Comparison of ENCODE assay signal across 33 cellular contexts in genomic region chr4:134560728-134561127, GRCh38.
"Had no signal": no experiment of that assay in that cellular context is flagged by ENCODE, and none has a peak within 500 bp of the region (broad histone marks: within the 10 kb centered on the region; RNA-seq: fewer than 3 reads in every experiment).

No MANE protein-coding gene starts in this region.

- H3K9me3 Mint-ChIP-seq: activated CD4-positive, alpha-beta T cell treated with anti-CD3 and anti-CD28 coated beads, Interleukin-2, amount 10 ng/mL, durations not matched to agents 24 days and 14 days; activated naive CD8-positive, alpha-beta T cell treated with anti-CD3 and anti-CD28 coated beads for 36 hours; activated T-helper 1 cell treated with anti-CD3 and anti-CD28 coated beads, Interleukin-12 subunit alpha, Interleukin-12 subunit beta, Interleukin-2, Interleukin-4 antibody, amounts not matched to agents 30 ng/mL and 10 ng/mL and 1 ng/mL, durations not matched to agents 14 hours and 24 hours and 36 hours; activated T-helper 2 cell treated with anti-CD3 and anti-CD28 coated beads, Interferon-gamma antibody, Interleukin-2, Interleukin-4, amounts not matched to agents 10 μg/mL and 5 μg/mL and 100 μg/mL, durations not matched to agents 14 hours and 24 hours and 36 hours; T-helper 2 cell treated with Interferon-gamma antibody and Interleukin-4, amounts not matched to agents 5 μg/mL and 100 μg/mL, for 36 hours had no signal

- H3K27me3 ChIP-seq: adrenal gland, body of pancreas, esophagus muscularis mucosa, foreskin keratinocyte, gastroesophageal sphincter had no signal

- H3K36me3 ChIP-seq: adrenal gland, esophagus muscularis mucosa, gastroesophageal sphincter had no signal

- H3K9me3 ChIP-seq: body of pancreas, esophagus muscularis mucosa, gastroesophageal sphincter had no signal

- H3K27me3 Mint-ChIP-seq: activated CD4-positive, alpha-beta memory T cell treated with anti-CD3 and anti-CD28 coated beads for 36 hours; activated CD4-positive, alpha-beta T cell treated with anti-CD3 and anti-CD28 coated beads for 36 hours; activated CD4-positive, alpha-beta T cell treated with anti-CD3 and anti-CD28 coated beads, Interleukin-2, amount 10 ng/mL, durations not matched to agents 24 days and 14 days; activated CD8-positive, alpha-beta memory T cell treated with anti-CD3 and anti-CD28 coated beads, Interleukin-2, amount 10 ng/mL, durations not matched to agents 7 days and 5 days; activated naive CD4-positive, alpha-beta T cell treated with anti-CD3 and anti-CD28 coated beads, Interleukin-2, amount 50 U/mL, for 24 hours; activated naive CD8-positive, alpha-beta T cell treated with anti-CD3 and anti-CD28 coated beads for 36 hours; activated naive CD8-positive, alpha-beta T cell treated with anti-CD3 and anti-CD28 coated beads, Interleukin-2, amount 50 U/mL, for 24 hours; effector memory CD8-positive, alpha-beta T cell; T-helper 17 cell had no signal

- H3K4me3 Mint-ChIP-seq: activated CD4-positive, alpha-beta memory T cell treated with anti-CD3 and anti-CD28 coated beads for 36 hours; activated CD4-positive, alpha-beta T cell treated with anti-CD3 and anti-CD28 coated beads for 36 hours; activated CD4-positive, alpha-beta T cell treated with anti-CD3 and anti-CD28 coated beads, Interleukin-2, amount 10 ng/mL, durations not matched to agents 24 days and 14 days; activated CD8-positive, alpha-beta memory T cell treated with anti-CD3 and anti-CD28 coated beads, Interleukin-2, amount 10 ng/mL, durations not matched to agents 7 days and 5 days; activated CD8-positive, alpha-beta T cell treated with anti-CD3 and anti-CD28 coated beads, Interleukin-2, amount 10 ng/mL, durations not matched to agents 7 days and 5 days; activated naive CD4-positive, alpha-beta T cell treated with anti-CD3 and anti-CD28 coated beads for 36 hours; activated naive CD4-positive, alpha-beta T cell treated with anti-CD3 and anti-CD28 coated beads, Interleukin-2, amount 50 U/mL, for 24 hours; activated naive CD8-positive, alpha-beta T cell treated with anti-CD3 and anti-CD28 coated beads for 36 hours; activated naive CD8-positive, alpha-beta T cell treated with anti-CD3 and anti-CD28 coated beads, Interleukin-2, amount 50 U/mL, for 24 hours; activated T-helper 1 cell treated with anti-CD3 and anti-CD28 coated beads, Interleukin-12 subunit alpha, Interleukin-12 subunit beta, Interleukin-2, Interleukin-4 antibody, amounts not matched to agents 30 ng/mL and 10 ng/mL and 1 ng/mL, durations not matched to agents 14 hours and 24 hours and 36 hours; effector memory CD8-positive, alpha-beta T cell; T-helper 17 cell; T-helper 2 cell treated with Interferon-gamma antibody and Interleukin-4, amounts not matched to agents 5 μg/mL and 100 μg/mL, for 36 hours had no signal

- H3K4me1 Mint-ChIP-seq: activated CD4-positive, alpha-beta T cell treated with anti-CD3 and anti-CD28 coated beads for 36 hours; activated CD4-positive, alpha-beta T cell treated with anti-CD3 and anti-CD28 coated beads, Interleukin-2, amount 10 ng/mL, durations not matched to agents 24 days and 14 days; activated CD8-positive, alpha-beta memory T cell treated with anti-CD3 and anti-CD28 coated beads, Interleukin-2, amount 10 ng/mL, durations not matched to agents 7 days and 5 days; activated naive CD4-positive, alpha-beta T cell treated with anti-CD3 and anti-CD28 coated beads, Interleukin-2, amount 50 U/mL, for 24 hours; activated naive CD8-positive, alpha-beta T cell treated with anti-CD3 and anti-CD28 coated beads for 36 hours; activated naive CD8-positive, alpha-beta T cell treated with anti-CD3 and anti-CD28 coated beads, Interleukin-2, amount 50 U/mL, for 24 hours; T-helper 17 cell had no signal

- H3K27ac ChIP-seq: adrenal gland, body of pancreas, esophagus muscularis mucosa, foreskin keratinocyte, gastroesophageal sphincter had no signal

- H3K27ac Mint-ChIP-seq: activated CD4-positive, alpha-beta memory T cell treated with anti-CD3 and anti-CD28 coated beads for 36 hours; activated CD4-positive, alpha-beta T cell treated with anti-CD3 and anti-CD28 coated beads for 36 hours; activated CD4-positive, alpha-beta T cell treated with anti-CD3 and anti-CD28 coated beads, Interleukin-2, amount 10 ng/mL, durations not matched to agents 24 days and 14 days; activated CD8-positive, alpha-beta memory T cell treated with anti-CD3 and anti-CD28 coated beads, Interleukin-2, amount 10 ng/mL, durations not matched to agents 7 days and 5 days; activated CD8-positive, alpha-beta T cell treated with anti-CD3 and anti-CD28 coated beads, Interleukin-2, amount 10 ng/mL, durations not matched to agents 7 days and 5 days; activated naive CD4-positive, alpha-beta T cell treated with anti-CD3 and anti-CD28 coated beads for 36 hours; activated naive CD4-positive, alpha-beta T cell treated with anti-CD3 and anti-CD28 coated beads, Interleukin-2, amount 50 U/mL, for 24 hours; activated naive CD8-positive, alpha-beta T cell treated with anti-CD3 and anti-CD28 coated beads for 36 hours; activated naive CD8-positive, alpha-beta T cell treated with anti-CD3 and anti-CD28 coated beads, Interleukin-2, amount 50 U/mL, for 24 hours; activated T-helper 1 cell treated with anti-CD3 and anti-CD28 coated beads, Interleukin-12 subunit alpha, Interleukin-12 subunit beta, Interleukin-2, Interleukin-4 antibody, amounts not matched to agents 30 ng/mL and 10 ng/mL and 1 ng/mL, durations not matched to agents 14 hours and 24 hours and 36 hours; activated T-helper 2 cell treated with anti-CD3 and anti-CD28 coated beads, Interferon-gamma antibody, Interleukin-2, Interleukin-4, amounts not matched to agents 10 μg/mL and 5 μg/mL and 100 μg/mL, durations not matched to agents 14 hours and 24 hours and 36 hours; effector memory CD8-positive, alpha-beta T cell; T-helper 17 cell; T-helper 2 cell treated with Interferon-gamma antibody and Interleukin-4, amounts not matched to agents 5 μg/mL and 100 μg/mL, for 36 hours had no signal

- DNase-seq: activated CD4-positive, alpha-beta memory T cell treated with anti-CD3 and anti-CD28 coated beads for 36 hours; activated CD4-positive, alpha-beta T cell treated with anti-CD3 and anti-CD28 coated beads for 36 hours; activated CD4-positive, alpha-beta T cell treated with anti-CD3 and anti-CD28 coated beads, Interleukin-2, amount 10 ng/mL, durations not matched to agents 24 days and 14 days; activated CD4-positive, CD25-positive, alpha-beta regulatory T cell; activated CD4-positive, CD25-positive, alpha-beta regulatory T cell treated with anti-CD3 and anti-CD28 coated beads, Interleukin-2, amount 50 U/mL, for 72 hours; activated CD8-positive, alpha-beta memory T cell treated with anti-CD3 and anti-CD28 coated beads, Interleukin-2, amount 10 ng/mL, durations not matched to agents 7 days and 5 days; activated CD8-positive, alpha-beta memory T cell treated with anti-CD3 and anti-CD28 coated beads, Interleukin-2, amount 50 U/mL, for 4 hours; activated CD8-positive, alpha-beta T cell treated with anti-CD3 and anti-CD28 coated beads, Interleukin-2, amount 10 ng/mL, durations not matched to agents 7 days and 5 days; activated effector memory CD4-positive, alpha-beta T cell treated with anti-CD3 and anti-CD28 coated beads, Interleukin-2, amount 50 U/mL, for 16 hours; activated naive CD4-positive, alpha-beta T cell treated with anti-CD3 and anti-CD28 coated beads for 36 hours; activated naive CD8-positive, alpha-beta T cell treated with anti-CD3 and anti-CD28 coated beads for 36 hours; activated naive CD8-positive, alpha-beta T cell treated with anti-CD3 and anti-CD28 coated beads, Interleukin-2, amount 50 U/mL, for 24 hours; activated T-cell treated with anti-CD3 and anti-CD28 coated beads, Interleukin-2, amount 50 U/mL, for 1 hour; activated T-cell treated with anti-CD3 and anti-CD28 coated beads, Interleukin-2, amount 50 U/mL, for 48 hours; adrenal gland; amygdala; aorta; body of pancreas; cortex of kidney; dermis blood vessel endothelial cell; effector CD4-positive, alpha-beta T cell; effector memory CD8-positive, alpha-beta T cell; erythroblast; foreskin keratinocyte; T-helper 1 cell; T-helper 17 cell; T1000 had no signal

- H3K36me3 Mint-ChIP-seq: activated CD4-positive, alpha-beta memory T cell treated with anti-CD3 and anti-CD28 coated beads for 36 hours; activated CD8-positive, alpha-beta memory T cell treated with anti-CD3 and anti-CD28 coated beads, Interleukin-2, amount 10 ng/mL, durations not matched to agents 7 days and 5 days; activated naive CD4-positive, alpha-beta T cell treated with anti-CD3 and anti-CD28 coated beads, Interleukin-2, amount 50 U/mL, for 24 hours; activated naive CD8-positive, alpha-beta T cell treated with anti-CD3 and anti-CD28 coated beads for 36 hours had no signal

- H3K4me3 ChIP-seq: adrenal gland, body of pancreas, esophagus muscularis mucosa, gastroesophageal sphincter had no signal

- H3K4me1 ChIP-seq: adrenal gland, body of pancreas, esophagus muscularis mucosa, foreskin keratinocyte, gastroesophageal sphincter had no signal
